In genomic region chr17:4988168-4988567, GRCh38 we compare ENCODE assay signal across 6 cellular contexts. TPM values are rescaled to one million over a fixed set of nuclear protein-coding genes. Genes with fewer than 3 reads are reported as not detected.
DNase-seq lines count a peak whose midpoint lies in the region; ATAC-seq and TF ChIP-seq lines count a peak whose summit lies in the region.

No MANE protein-coding gene starts in this region.

- DNase-seq in activated naive CD4-positive, alpha-beta T cell treated with Interleukin-2 at 50 U/mL for 16 hours: no peak
- DNase-seq in left ventricle myocardium superior (peak; percentile 55), upper lobe of right lung (no peak), NCI-H748 treated with DMSO at 0.1 percent for 48 hours (lab: John Stamatoyannopoulos, UW) (no peak), NCI-H2227 treated with DMSO at 0.1 percent for 48 hours (lab: John Stamatoyannopoulos, UW) (no peak)

- no peak for TF ChIP-seq CTCF in upper lobe of right lung (IDR thresholded peaks at IDR 0.05)

- intact Hi-C loops in left ventricle myocardium superior (cut with micrococcal nuclease) (no loop called here), upper lobe of right lung (cut with DNase I) (loop anchor here (10.0 kb wide), 1 partner anchor 77 kb away; no protein-coding TSS in a partner anchor)

- H3K27me3 ChIP-seq in upper lobe of right lung: no peaks in the 10 kb centered on the region

- peak overlapping the region; percentile 98 for H3K4me3 Mint-ChIP-seq in activated naive CD4-positive, alpha-beta T cell treated with anti-CD3 and anti-CD28 coated beads, Interleukin-2, amount 50 U/mL, for 24 hours

- H3K4me1 ChIP-seq in upper lobe of right lung: peaks cover 15% of the 10 kb centered on the region

- peak overlapping the region; percentile 90 for H3K27ac Mint-ChIP-seq in activated naive CD4-positive, alpha-beta T cell treated with anti-CD3 and anti-CD28 coated beads, Interleukin-2, amount 50 U/mL, for 24 hours

- H3K27me3 Mint-ChIP-seq in activated naive CD4-positive, alpha-beta T cell treated with anti-CD3 and anti-CD28 coated beads, Interleukin-2, amount 50 U/mL, for 24 hours: no peaks in the 10 kb centered on the region

- H3K27ac ChIP-seq in upper lobe of right lung: peak overlapping the region; percentile 93

- H3K9me3 Mint-ChIP-seq in activated naive CD4-positive, alpha-beta T cell treated with anti-CD3 and anti-CD28 coated beads, Interleukin-2, amount 50 U/mL, for 24 hours: no peaks in the 10 kb centered on the region

- no peaks in the 10 kb centered on the region for H3K36me3 Mint-ChIP-seq in activated naive CD4-positive, alpha-beta T cell treated with anti-CD3 and anti-CD28 coated beads, Interleukin-2, amount 50 U/mL, for 24 hours

- H3K36me3 ChIP-seq in upper lobe of right lung: peaks cover 8% of the 10 kb centered on the region

- ATAC-seq in left ventricle myocardium superior: peak; percentile 29
- ATAC-seq in upper lobe of right lung: no peak

- no peaks in the 10 kb centered on the region for H3K9me3 ChIP-seq in upper lobe of right lung

- peaks cover 44% of the 10 kb centered on the region for H3K4me1 Mint-ChIP-seq in activated naive CD4-positive, alpha-beta T cell treated with anti-CD3 and anti-CD28 coated beads, Interleukin-2, amount 50 U/mL, for 24 hours

- peak overlapping the region; percentile 91 for H3K4me3 ChIP-seq in upper lobe of right lung

RNA-seq across cellular contexts. Expression of gene CAMTA2, which starts 0.7 kb away (rescaled TPM):
- total RNA-seq in left ventricle myocardium superior: 35.9 TPM
- total RNA-seq in upper lobe of right lung: 55.8 TPM

RNA-seq across cellular contexts. Expression of gene INCA1, which starts 9.2 kb away (rescaled TPM):
- total RNA-seq in left ventricle myocardium superior (3.2 TPM), upper lobe of right lung (4.5 TPM)

RNA-seq across cellular contexts. Expression of gene KIF1C, which starts 9.6 kb away (rescaled TPM):
- total RNA-seq in left ventricle myocardium superior: 747 TPM
- total RNA-seq in upper lobe of right lung: 254 TPM

RNA-seq across cellular contexts. Expression of gene SPAG7, which starts 20.6 kb away (rescaled TPM):
- 151 TPM for total RNA-seq in left ventricle myocardium superior
- 64.8 TPM for total RNA-seq in upper lobe of right lung

RNA-seq across cellular contexts. Expression of gene ENO3, which starts 37.2 kb away (rescaled TPM):
- 670 TPM for total RNA-seq in left ventricle myocardium superior
- 8.6 TPM for total RNA-seq in upper lobe of right lung
